ENCODE assay signal across 1 cellular context in the genomic region with DNA sequence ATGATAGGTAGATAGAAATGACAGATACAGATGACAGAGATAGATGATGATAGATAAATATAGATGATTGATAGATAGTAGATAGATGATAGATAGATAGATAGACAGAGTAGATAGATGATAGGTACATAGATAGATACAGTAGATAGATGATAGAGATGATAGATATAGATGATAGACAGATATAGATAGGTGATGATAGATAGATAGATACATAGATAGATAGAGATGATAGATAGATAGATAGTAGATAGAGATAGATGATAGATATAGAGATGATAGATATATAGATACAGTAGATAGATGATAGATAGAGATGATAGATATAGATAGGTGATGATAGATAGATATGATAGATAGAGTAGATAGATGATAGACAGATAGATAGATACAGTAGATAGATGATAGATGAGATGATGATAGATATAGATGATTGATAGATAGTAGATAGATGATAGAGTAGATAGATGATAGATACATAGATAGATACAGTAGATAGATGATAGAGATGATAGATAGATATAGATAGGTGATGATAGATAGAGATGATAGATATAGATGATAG.
TF ChIP-seq lines count a peak whose summit lies in the region.

No MANE protein-coding gene starts in this region.

TF ChIP-seq in K562, 482 proteins besides CTCF, POLR2A, EP300 and RAD21 (continued from another document):
- TF ChIP-seq TRIM24 (IDR thresholded peaks at IDR 0.05) (peak; percentile 9 to 36; a peak in 1 of 4 replicates), ZNF764 (CRISPR knock-in tag; IDR thresholded peaks at IDR 0.05; ENCODE audit: low read depth) (no peak)
